2 cellular contexts compared by ENCODE assay signal in the genomic region with DNA sequence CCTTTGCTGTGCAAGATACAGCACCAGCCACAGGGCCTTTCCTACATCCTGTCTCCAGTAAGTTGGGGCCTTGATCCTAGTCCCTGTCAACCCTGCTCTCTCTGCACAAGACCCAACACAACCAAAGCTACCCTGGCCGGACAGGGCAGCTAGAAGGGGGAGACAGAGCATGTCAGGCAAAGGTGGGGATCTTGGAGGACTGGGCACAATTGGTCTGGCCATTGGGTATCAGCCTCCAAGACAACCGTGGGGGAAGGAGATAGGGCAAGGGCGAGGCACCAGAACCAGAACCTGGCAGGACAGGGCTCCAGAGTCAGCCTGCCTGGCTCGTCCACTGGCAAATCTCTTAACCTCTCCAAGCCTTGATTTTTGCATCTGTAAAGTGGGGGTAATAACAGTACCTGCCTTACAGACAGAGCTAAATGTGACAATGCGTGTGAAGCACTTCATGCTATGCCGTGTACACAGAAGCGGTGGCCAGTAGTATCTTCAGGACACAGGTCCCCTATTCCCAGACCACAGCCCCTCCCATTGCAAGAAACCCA.
TF ChIP-seq lines count a peak whose summit lies in the region.

No MANE protein-coding gene starts in this region.

TF ChIP-seq in HEK293T, 16 proteins besides CTCF, POLR2A, EP300 and RAD21:
- TF ChIP-seq SUZ12 (IDR thresholded peaks at IDR 0.05) = no peak
- no peak for TF ChIP-seq FOXM1 (IDR thresholded peaks at IDR 0.05; ENCODE audit: borderline replicate concordance)

TF ChIP-seq in H1, 55 proteins besides CTCF, POLR2A, EP300 and RAD21:
- TF ChIP-seq TAF7 (optimal IDR thresholded peaks at IDR 0.05; ENCODE audit: borderline replicate concordance, low read depth, low read length) = no peak
- no peak for TF ChIP-seq POLR2AphosphoS5 (IDR thresholded peaks at IDR 0.05; ENCODE audit: low read depth, low read length)
- no peak for TF ChIP-seq SIRT6 (IDR thresholded peaks at IDR 0.05; ENCODE audit: low read length)
